42 cellular contexts compared by ENCODE assay signal in genomic region chr2:96123936-96124335, GRCh38. TPM values are rescaled to one million over a fixed set of nuclear protein-coding genes. Genes with fewer than 3 reads are reported as not detected.
DNase-seq lines count a peak whose midpoint lies in the region; ATAC-seq, FAIRE-seq and TF ChIP-seq lines count a peak whose summit lies in the region.
"Had no signal": no experiment of that assay in that cellular context is flagged by ENCODE, and none has a peak within 500 bp of the region (broad histone marks: within the 10 kb centered on the region; RNA-seq: fewer than 3 reads in every experiment).

No MANE protein-coding gene starts in this region.

- FAIRE-seq in kidney (lab: Jason Lieb, UNC): no peak
- FAIRE-seq: A204.1, A549, D721Med had no signal

- H3K18ac ChIP-seq in neuronal stem cell (ENCODE audit: low read length): no peak overlapping the region

- no peak overlapping the region for H2BK120ac ChIP-seq in neuronal stem cell (ENCODE audit: low read depth, low read length)

- no peak overlapping the region for H3K14ac ChIP-seq in neuronal stem cell (ENCODE audit: low read length)

- no peaks in the 10 kb centered on the region for H3K27me3 ChIP-seq in right cardiac atrium (ENCODE audit: control insufficient read depth, insufficient read depth)
- H3K27me3 ChIP-seq in right atrium auricular region: no peaks in the 10 kb centered on the region
- peaks cover 0 to 58% (median 0%) of the 10 kb centered on the region in 3 experiments for H3K27me3 ChIP-seq in neuronal stem cell (ENCODE audit: control insufficient read depth in 3 of 3, insufficient read depth in 3 of 3, low read depth in 1 of 3, low read length in 3 of 3)
- H3K27me3 ChIP-seq: BE2C; BLaER1; BLaER1 treated with 17β-estradiol and CSF1 and Interleukin-3, amounts not matched to agents 10 nM and 100 nM had no signal

- DNase-seq in right cardiac atrium (peak in 2 of 3 donors; percentile 24 to 25), right atrium auricular region (ENCODE audit: low spot score) (no peak), kidney (peak; percentile 69), neuronal stem cell (ENCODE audit: low spot score) (no peak), SHP77 treated with DMSO at 0.1 percent for 48 hours (lab: John Stamatoyannopoulos, UW) (no peak), coronary artery (ENCODE audit: low spot score) (no peak)
- DNase-seq in central memory CD8-positive, alpha-beta T cell (ENCODE audit: low spot score in 2 of 2): no peak
- no peak for DNase-seq in activated T-cell treated with anti-CD3 and anti-CD28 coated beads, Interleukin-2, amount 50 U/mL, for 24 hours
- DNase-seq: 8988T; ACHN; AML-193; BE2C; C1 segment of cervical spinal cord; Caco-2; Calu3; CD4-positive, alpha-beta T cell; CD4-positive, CD25-positive, alpha-beta regulatory T cell; CD8-positive, alpha-beta memory T cell; COR-L47; DMS 273 treated with DMSO at 0.1 percent for 48 hours; DMS153; DMS53; DMS79; DMS79 treated with DMSO at 0.1 percent for 48 hours; DND-41; EL had no signal

- no peak overlapping the region for H2BK15ac ChIP-seq in neuronal stem cell (ENCODE audit: low read length)

- no peak overlapping the region for H4K91ac ChIP-seq in neuronal stem cell (ENCODE audit: low read depth, low read length, poor library complexity)

- intact Hi-C loops in right cardiac atrium (cut with DNase I): no loop called here
- intact Hi-C loops in kidney (cut with DNase I): no loop called here

- no peaks in the 10 kb centered on the region for H3K4me1 ChIP-seq in right cardiac atrium (ENCODE audit: control insufficient read depth, insufficient read depth, low read length)
- no peaks in the 10 kb centered on the region for H3K4me1 ChIP-seq in right atrium auricular region
- no peaks in the 10 kb centered on the region for H3K4me1 ChIP-seq in kidney (ENCODE audit: control insufficient read depth in 1 of 2, insufficient read depth in 1 of 2, low read depth in 1 of 2, low read length in 2 of 2)
- peaks cover 0 to 6% of the 10 kb centered on the region in 2 donors for H3K4me1 ChIP-seq in neuronal stem cell (ENCODE audit: control insufficient read depth in 2 of 2, insufficient read depth in 1 of 2, low read depth in 1 of 2, low read length in 2 of 2)
- H3K4me1 ChIP-seq: A549, BE2C, Caco-2 had no signal

- H3K4me1 Mint-ChIP-seq in central memory CD8-positive, alpha-beta T cell: peaks cover 12% of the 10 kb centered on the region
- peaks cover 9% of the 10 kb centered on the region for H3K4me1 Mint-ChIP-seq in activated T-cell treated with anti-CD3 and anti-CD28 coated beads, Interleukin-2, amount 50 U/mL, for 24 hours (ENCODE audit: low read depth)

- peak overlapping the region; percentile 54 for H2AK5ac ChIP-seq in neuronal stem cell (ENCODE audit: low read depth, low read length)

- no peak for TF ChIP-seq CTCF in right atrium auricular region (IDR thresholded peaks at IDR 0.05)
- no peak for TF ChIP-seq CTCF in kidney (IDR thresholded peaks at IDR 0.05; ENCODE audit: borderline replicate concordance, extremely low read depth, insufficient read depth)
- TF ChIP-seq CTCF in coronary artery (IDR thresholded peaks at IDR 0.05): no peak

- H3K36me3 Mint-ChIP-seq in central memory CD8-positive, alpha-beta T cell (ENCODE audit: insufficient read depth): peaks cover 16% of the 10 kb centered on the region
- peaks cover 14% of the 10 kb centered on the region for H3K36me3 Mint-ChIP-seq in activated T-cell treated with anti-CD3 and anti-CD28 coated beads, Interleukin-2, amount 50 U/mL, for 24 hours (ENCODE audit: low read depth)
- H3K36me3 Mint-ChIP-seq: CD14-positive monocyte had no signal

- H3K27me3 Mint-ChIP-seq in central memory CD8-positive, alpha-beta T cell: peaks cover 30% of the 10 kb centered on the region
- peaks cover 29% of the 10 kb centered on the region for H3K27me3 Mint-ChIP-seq in activated T-cell treated with anti-CD3 and anti-CD28 coated beads, Interleukin-2, amount 50 U/mL, for 24 hours

- 92% methylated on average over 11 of the region's 11 CpGs for WGBS in right cardiac atrium
- no CpG with 5 or more reads among the region's 11 CpGs for WGBS in neuronal stem cell (ENCODE audit: extremely low coverage in 2 of 2, insufficient read length in 2 of 2, insufficient replicate concordance in 1 of 2), 2 donors

- H4K8ac ChIP-seq in neuronal stem cell (ENCODE audit: low read depth, low read length): no peak overlapping the region

- H3K27ac Mint-ChIP-seq in central memory CD8-positive, alpha-beta T cell (ENCODE audit: low read depth): peak overlapping the region; percentile 10
- H3K27ac Mint-ChIP-seq in activated T-cell treated with anti-CD3 and anti-CD28 coated beads, Interleukin-2, amount 50 U/mL, for 24 hours: no peak overlapping the region
- H3K27ac Mint-ChIP-seq: B cell; CD4-positive, alpha-beta memory T cell; CD4-positive, alpha-beta T cell; CD4-positive, CD25-positive, alpha-beta regulatory T cell; CD8-positive, alpha-beta T cell had no signal

- no peak overlapping the region for H2AFZ ChIP-seq in neuronal stem cell (ENCODE audit: low read length)

- H2BK5ac ChIP-seq in neuronal stem cell (ENCODE audit: low read length): peak overlapping the region; percentile 19

- H3K23ac ChIP-seq in neuronal stem cell (ENCODE audit: low read depth, low read length, poor library complexity): no peak overlapping the region

- ATAC-seq in right cardiac atrium: no peak
- no peak for ATAC-seq in central memory CD8-positive, alpha-beta T cell (replicated peaks; ENCODE audit: extremely low read depth, poor library complexity, severe bottlenecking)
- ATAC-seq: A549; CD8-positive, alpha-beta T cell had no signal

- H3K9me3 Mint-ChIP-seq in central memory CD8-positive, alpha-beta T cell: no peaks in the 10 kb centered on the region
- no peaks in the 10 kb centered on the region for H3K9me3 Mint-ChIP-seq in activated T-cell treated with anti-CD3 and anti-CD28 coated beads, Interleukin-2, amount 50 U/mL, for 24 hours
- H3K9me3 Mint-ChIP-seq: CD4-positive, alpha-beta memory T cell; CD4-positive, alpha-beta T cell; CD8-positive, alpha-beta memory T cell; CD8-positive, alpha-beta T cell had no signal

- H2BK12ac ChIP-seq in neuronal stem cell (ENCODE audit: low read length): no peak overlapping the region

- H3K4me3 ChIP-seq in right cardiac atrium (ENCODE audit: low read length): no peak overlapping the region
- H3K4me3 ChIP-seq in right atrium auricular region: no peak overlapping the region
- H3K4me3 ChIP-seq in kidney (ENCODE audit: low read length in 2 of 2): no peak overlapping the region
- H3K4me3 ChIP-seq in neuronal stem cell (ENCODE audit: low read length in 2 of 2): no peak overlapping the region
- H3K4me3 ChIP-seq in coronary artery: no peak overlapping the region
- H3K4me3 ChIP-seq: A549; BLaER1; BLaER1 treated with 17β-estradiol and CSF1 and Interleukin-3, amounts not matched to agents 10 nM and 100 nM had no signal

- H3K36me3 ChIP-seq in right atrium auricular region (no peaks in the 10 kb centered on the region), kidney (ENCODE audit: control insufficient read depth in 1 of 2, insufficient read depth in 2 of 2, low read length in 2 of 2) (no peaks in the 10 kb centered on the region), neuronal stem cell (replicated peaks in 1 of 2; ENCODE audit: control insufficient read depth in 2 of 2, insufficient read depth in 2 of 2, low read length in 2 of 2) (no peaks in the 10 kb centered on the region)
- H3K36me3 ChIP-seq: BE2C; BLaER1; BLaER1 treated with 17β-estradiol and CSF1 and Interleukin-3, amounts not matched to agents 10 nM and 100 nM had no signal

- H3K9me3 ChIP-seq in right cardiac atrium (ENCODE audit: control insufficient read depth, low read length): no peaks in the 10 kb centered on the region
- H3K9me3 ChIP-seq in right atrium auricular region: no peaks in the 10 kb centered on the region
- no peaks in the 10 kb centered on the region for H3K9me3 ChIP-seq in kidney (ENCODE audit: control insufficient read depth in 1 of 2, low read length in 2 of 2)
- H3K9me3 ChIP-seq in neuronal stem cell (replicated peaks in 1 of 2; ENCODE audit: control insufficient read depth in 2 of 2, insufficient read depth in 1 of 2, low read depth in 1 of 2, low read length in 2 of 2): no peaks in the 10 kb centered on the region
- H3K9me3 ChIP-seq: A549; BE2C; BLaER1; BLaER1 treated with 17β-estradiol and CSF1 and Interleukin-3, amounts not matched to agents 10 nM and 100 nM; Caco-2 had no signal

- H3K27ac ChIP-seq in right cardiac atrium (ENCODE audit: low read length): no peak overlapping the region
- no peak overlapping the region for H3K27ac ChIP-seq in right atrium auricular region
- H3K27ac ChIP-seq in kidney (ENCODE audit: low read depth in 2 of 2, low read length in 2 of 2): no peak overlapping the region
- H3K27ac ChIP-seq in neuronal stem cell (replicated peaks; ENCODE audit: low read length): no peak overlapping the region
- H3K27ac ChIP-seq in coronary artery: no peak overlapping the region
- H3K27ac ChIP-seq: 22Rv1; A549; BLaER1; BLaER1 treated with 17β-estradiol and CSF1 and Interleukin-3, amounts not matched to agents 10 nM and 100 nM; C4-2B had no signal

- H3K4me3 Mint-ChIP-seq in central memory CD8-positive, alpha-beta T cell: no peak overlapping the region
- H3K4me3 Mint-ChIP-seq in activated T-cell treated with anti-CD3 and anti-CD28 coated beads, Interleukin-2, amount 50 U/mL, for 24 hours: no peak overlapping the region
- H3K4me3 Mint-ChIP-seq: B cell; CD4-positive, alpha-beta T cell; CD8-positive, alpha-beta memory T cell; CD8-positive, alpha-beta T cell had no signal

- no peak overlapping the region for H3K4me2 ChIP-seq in neuronal stem cell (ENCODE audit: insufficient read depth, low read length, poor library complexity, severe bottlenecking)
- H3K4me2 ChIP-seq: A549; BLaER1; BLaER1 treated with 17β-estradiol and CSF1 and Interleukin-3, amounts not matched to agents 10 nM and 100 nM had no signal

- H3K4ac ChIP-seq in neuronal stem cell (ENCODE audit: low read length): no peak overlapping the region

- no peaks in the 10 kb centered on the region for H3K79me1 ChIP-seq in neuronal stem cell (ENCODE audit: low read depth, low read length)

- H3K9ac ChIP-seq in kidney (ENCODE audit: low read length in 2 of 2) (no peak overlapping the region), neuronal stem cell (ENCODE audit: low read depth, low read length, poor library complexity) (no peak overlapping the region)
- H3K9ac ChIP-seq: BLaER1; BLaER1 treated with 17β-estradiol and CSF1 and Interleukin-3, amounts not matched to agents 10 nM and 100 nM had no signal

RNA-seq across cellular contexts. Expression of gene ADRA2B, which starts 7.6 kb away (rescaled TPM):
- under 1 TPM; 0.11 to 0.91 (median 0.66) TPM for total RNA-seq in right cardiac atrium
- polyA plus RNA-seq in right cardiac atrium: 2.2 TPM
- total RNA-seq in right atrium auricular region: 1 to 10 TPM in 1 of 2 donors, under 1 TPM in 1; 0.47 to 1.4 TPM
- 1.4 TPM for total RNA-seq in kidney
- 4.8 TPM for polyA plus RNA-seq in kidney (ENCODE audit: insufficient read depth, low read depth, low replicate concordance)
- polyA plus RNA-seq in neuronal stem cell (2013, experiment 1 of 2): 3.6 TPM
- 3.7 TPM for polyA plus RNA-seq in neuronal stem cell (2013, experiment 2 of 2)
- total RNA-seq: A172; A673; Calu3; CD4-positive, alpha-beta memory T cell; Daoy had no signal
- polyA plus RNA-seq: AG04450; BJ; CD14-positive monocyte; CD4-positive, alpha-beta memory T cell; CD4-positive, CD25-positive, alpha-beta regulatory T cell; CD8-positive, alpha-beta memory T cell had no signal

RNA-seq across cellular contexts. Expression of gene ASTL, which starts 14.4 kb away (rescaled TPM):
- not detected for total RNA-seq in right cardiac atrium
- polyA plus RNA-seq in right cardiac atrium: not detected
- total RNA-seq in right atrium auricular region: not detected
- not detected for total RNA-seq in kidney
- not detected for polyA plus RNA-seq in kidney (ENCODE audit: insufficient read depth, low read depth, low replicate concordance)
- polyA plus RNA-seq in neuronal stem cell (2013, experiment 1 of 2): not detected
- polyA plus RNA-seq in neuronal stem cell (2013, experiment 2 of 2): 0.04 TPM
- total RNA-seq: A172, A673, Calu3, Daoy had no signal
- polyA plus RNA-seq: A549, AG04450, BJ, CD14-positive monocyte had no signal

RNA-seq across cellular contexts. Expression of gene DUSP2, which starts 21.3 kb away (rescaled TPM):
- total RNA-seq in right cardiac atrium (1 to 10 TPM; 1.2 to 2.6 (median 1.4) TPM), right atrium auricular region (1 to 10 TPM; 4.0 to 9.0 TPM), kidney (11.8 TPM)
- polyA plus RNA-seq in right cardiac atrium (2.2 TPM), kidney (ENCODE audit: insufficient read depth, low read depth, low replicate concordance) (5.6 TPM)
- polyA plus RNA-seq in neuronal stem cell (2013, experiment 1 of 2): 0.59 TPM
- polyA plus RNA-seq in neuronal stem cell (2013, experiment 2 of 2): 0.58 TPM

Comparison
In these comparisons a context has a peak if more than half of its experiments do, and no peak if none do; other contexts are left out.
1. DNase-seq: peak in right cardiac atrium (2 of 3) and kidney (single experiment); none in right atrium auricular region (single experiment), central memory CD8-positive, alpha-beta T cell (0 of 2), neuronal stem cell (single experiment), SHP77 treated with DMSO at 0.1 percent for 48 hours (single experiment), activated T-cell treated with anti-CD3 and anti-CD28 coated beads, Interleukin-2, amount 50 U/mL, for 24 hours (single experiment) and coronary artery (single experiment).